ENCODE assay signal across 2 cellular contexts in the genomic region with DNA sequence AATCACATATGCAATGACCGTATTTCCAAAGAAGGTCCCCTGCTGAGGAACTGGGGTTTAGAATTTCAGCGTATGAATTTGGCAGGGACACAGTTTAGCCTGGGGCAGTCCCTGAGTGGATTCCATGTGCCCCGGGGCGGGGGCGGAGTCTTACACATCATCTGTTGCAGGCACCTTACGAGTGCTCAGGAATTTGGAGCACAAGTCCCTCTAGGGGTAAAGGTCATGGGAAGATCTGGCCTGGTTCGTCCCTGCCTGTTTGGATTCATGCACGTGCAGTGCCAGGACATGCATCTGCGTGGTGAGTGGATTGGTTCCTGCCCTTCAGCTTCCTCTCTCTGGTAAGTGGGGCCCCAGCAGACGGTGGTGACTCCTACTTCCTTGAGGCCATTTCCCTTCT.
TF ChIP-seq lines count a peak whose summit lies in the region.

No MANE protein-coding gene starts in this region.

TF ChIP-seq in HCT116, 20 proteins besides CTCF, POLR2A, EP300 and RAD21:
- TF ChIP-seq EGR1 (IDR thresholded peaks at IDR 0.05; ENCODE audit: low read depth), result peak; percentile 37; the same call in 1 of the 2 replicates
- TF ChIP-seq, protein P1, sequence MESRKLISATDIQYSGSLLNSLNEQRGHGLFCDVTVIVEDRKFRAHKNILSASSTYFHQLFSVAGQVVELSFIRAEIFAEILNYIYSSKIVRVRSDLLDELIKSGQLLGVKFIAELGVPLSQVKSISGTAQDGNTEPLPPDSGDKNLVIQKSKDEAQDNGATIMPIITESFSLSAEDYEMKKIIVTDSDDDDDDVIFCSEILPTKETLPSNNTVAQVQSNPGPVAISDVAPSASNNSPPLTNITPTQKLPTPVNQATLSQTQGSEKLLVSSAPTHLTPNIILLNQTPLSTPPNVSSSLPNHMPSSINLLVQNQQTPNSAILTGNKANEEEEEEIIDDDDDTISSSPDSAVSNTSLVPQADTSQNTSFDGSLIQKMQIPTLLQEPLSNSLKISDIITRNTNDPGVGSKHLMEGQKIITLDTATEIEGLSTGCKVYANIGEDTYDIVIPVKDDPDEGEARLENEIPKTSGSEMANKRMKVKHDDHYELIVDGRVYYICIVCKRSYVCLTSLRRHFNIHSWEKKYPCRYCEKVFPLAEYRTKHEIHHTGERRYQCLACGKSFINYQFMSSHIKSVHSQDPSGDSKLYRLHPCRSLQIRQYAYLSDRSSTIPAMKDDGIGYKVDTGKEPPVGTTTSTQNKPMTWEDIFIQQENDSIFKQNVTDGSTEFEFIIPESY (IDR thresholded peaks at IDR 0.05; ENCODE audit: extremely low read depth, insufficient replicate concordance, low read length), result no peak
TF ChIP-seq in HCT116: peak in this region for 1.

TF ChIP-seq in H1, 55 proteins besides CTCF, POLR2A, EP300 and RAD21:
- TF ChIP-seq SP4 (IDR thresholded peaks at IDR 0.05; ENCODE audit: low read length) (no peak), RFX5 (IDR thresholded peaks at IDR 0.05; ENCODE audit: borderline replicate concordance, low read depth, low read length) (no peak), EGR1 (IDR thresholded peaks at IDR 0.05; ENCODE audit: borderline replicate concordance, low read depth, low read length) (no peak), SIRT6 (IDR thresholded peaks at IDR 0.05; ENCODE audit: low read length) (no peak), BCL11A (IDR thresholded peaks at IDR 0.05; ENCODE audit: low read depth in 2 of 2, low read length in 2 of 2) (no peak), RBBP5 (IDR thresholded peaks at IDR 0.05; ENCODE audit: borderline replicate concordance, low read depth, low read length) (no peak), PHF8 (conservative IDR thresholded peaks at IDR 0.05; ENCODE audit: low read depth, low read length) (no peak), YY1 (IDR thresholded peaks at IDR 0.05; ENCODE audit: low read depth, low read length) (no peak), EZH2 (IDR thresholded peaks at IDR 0.05; ENCODE audit: low read depth, low read length, severe bottlenecking) (no peak), RNF2 (IDR thresholded peaks at IDR 0.05; ENCODE audit: borderline replicate concordance, low read depth, low read length, missing control alignments, poor library complexity, severe bottlenecking) (no peak), CREB1 (IDR thresholded peaks at IDR 0.05) (no peak)
- TF ChIP-seq, protein P2, sequence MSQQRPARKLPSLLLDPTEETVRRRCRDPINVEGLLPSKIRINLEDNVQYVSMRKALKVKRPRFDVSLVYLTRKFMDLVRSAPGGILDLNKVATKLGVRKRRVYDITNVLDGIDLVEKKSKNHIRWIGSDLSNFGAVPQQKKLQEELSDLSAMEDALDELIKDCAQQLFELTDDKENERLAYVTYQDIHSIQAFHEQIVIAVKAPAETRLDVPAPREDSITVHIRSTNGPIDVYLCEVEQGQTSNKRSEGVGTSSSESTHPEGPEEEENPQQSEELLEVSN (IDR thresholded peaks at IDR 0.05), result no peak
